Comparison of ENCODE assay signal across 8 cellular contexts in the genomic region with DNA sequence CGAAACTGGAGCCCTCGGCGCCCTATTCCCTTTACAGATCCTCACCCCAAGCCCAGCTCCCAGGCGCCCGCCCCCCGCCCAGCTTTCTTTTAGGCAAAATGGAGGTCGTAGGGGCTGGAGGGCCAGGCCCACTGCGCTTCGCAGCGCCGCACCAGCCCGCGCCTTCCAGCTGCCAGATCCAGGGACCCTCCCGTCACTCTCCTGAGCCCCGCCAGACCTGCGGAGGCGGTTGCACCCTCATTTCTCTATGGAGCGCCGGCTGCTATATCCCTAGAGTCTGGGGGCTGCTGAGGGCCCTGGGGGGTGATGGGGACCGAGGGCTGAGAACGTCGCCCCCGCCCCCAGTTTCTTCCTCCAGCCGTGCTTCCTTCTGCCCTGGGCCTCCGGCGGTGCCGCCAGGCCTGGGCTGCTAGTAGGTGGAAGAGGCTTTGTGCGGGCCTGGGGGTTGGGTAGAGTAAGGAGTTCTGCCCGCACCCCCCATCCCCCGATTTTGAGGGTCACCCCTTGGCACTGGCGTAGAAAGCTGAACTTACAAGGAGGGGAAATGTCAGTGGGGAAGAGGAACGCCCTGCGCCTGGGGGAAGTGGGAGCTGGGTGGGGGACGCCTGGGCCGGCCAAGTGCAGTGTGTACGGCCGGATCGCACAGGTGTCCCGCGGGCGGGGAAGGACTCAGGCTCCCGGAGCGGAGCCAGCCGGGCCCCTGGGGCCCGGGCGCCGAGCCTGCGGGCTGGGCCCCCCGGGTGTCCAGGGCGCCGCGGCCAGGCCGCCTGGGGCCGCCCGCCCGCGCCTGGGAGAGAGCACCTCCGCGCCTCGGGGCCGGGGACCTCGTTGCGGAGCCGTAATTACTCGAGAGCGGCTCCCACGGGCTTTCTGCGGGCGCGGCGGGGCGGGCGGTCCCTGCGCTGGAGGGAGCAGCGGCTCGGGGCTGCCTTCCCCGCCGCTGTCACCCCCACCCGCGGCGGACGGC. TPM values are rescaled to one million over a fixed set of nuclear protein-coding genes. Genes with fewer than 3 reads are reported as not detected.
DNase-seq lines count a peak whose midpoint lies in the region; ATAC-seq and TF ChIP-seq lines count a peak whose summit lies in the region.

No MANE protein-coding gene starts in this region.

- H2AFZ ChIP-seq in neural progenitor cell (replicated peaks): peak overlapping the region; percentile 94

- peak overlapping the region; percentile 80 for H3K27ac ChIP-seq in CD8-positive, alpha-beta T cell (ENCODE audit: low read depth, low read length)
- no peak overlapping the region for H3K27ac ChIP-seq in neural progenitor cell

- POLR2A ChIA-PET in CD8-positive, alpha-beta T cell (lab: Charles Lee): interaction anchor here (0.6 to 3.2 kb wide), 12 partner anchors 11 to 1266 kb away, joined by 3 to 11 read pairs (median 4); a partner anchor contains a TSS

- H3K9ac ChIP-seq in neural progenitor cell: peak overlapping the region; percentile 48

- H3K4me1 ChIP-seq in CD8-positive, alpha-beta T cell (ENCODE audit: insufficient read depth, low read length): peaks cover 18% of the 10 kb centered on the region
- no peaks in the 10 kb centered on the region for H3K4me1 ChIP-seq in neural progenitor cell

- H4K20me1 ChIP-seq in neural progenitor cell (ENCODE audit: low read depth): peaks cover 49% of the 10 kb centered on the region

- H3K27me3 ChIP-seq in CD8-positive, alpha-beta T cell (ENCODE audit: insufficient read depth, low read length): no peaks in the 10 kb centered on the region
- peaks cover 33% of the 10 kb centered on the region for H3K27me3 ChIP-seq in neural progenitor cell

- CTCF ChIA-PET in CD8-positive, alpha-beta T cell (lab: Charles Lee): interaction anchor here (0.6 to 10.5 kb wide), 2 partner anchors 17 to 110 kb away, joined by 3 to 126 read pairs; a partner anchor contains a TSS

- peak overlapping the region; percentile 91 for H3K4me3 Mint-ChIP-seq in CD8-positive, alpha-beta T cell
- H3K4me3 Mint-ChIP-seq in neural progenitor cell: peak overlapping the region; percentile 97

- H3K4me2 ChIP-seq in neural progenitor cell: peak overlapping the region; percentile 99

- peak in 5 of 7 experiments; percentile 19 to 64 (median 47) for DNase-seq in CD8-positive, alpha-beta T cell
- peak; percentile 65 to 66 for DNase-seq in activated T-cell treated with anti-CD3 and anti-CD28 coated beads, Interleukin-2, amount 50 U/mL, for 48 hours
- DNase-seq in fibroblast of mammary gland (ENCODE audit: low read depth) (no peak), neural progenitor cell (ENCODE audit: low spot score) (peak; percentile 68), cortex of kidney (lab: John Stamatoyannopoulos, UW) (no peak)

- peaks cover 29% of the 10 kb centered on the region for H3K36me3 Mint-ChIP-seq in CD8-positive, alpha-beta T cell
- H3K36me3 Mint-ChIP-seq in neural progenitor cell: peaks cover 6% of the 10 kb centered on the region

- no peak for TF ChIP-seq RAD21 in Ishikawa (IDR thresholded peaks at IDR 0.05; ENCODE audit: low read depth)

- peak overlapping the region; percentile 93 for H3K27ac Mint-ChIP-seq in CD8-positive, alpha-beta T cell
- H3K27ac Mint-ChIP-seq in neural progenitor cell: peak overlapping the region; percentile 60

- H3K9me3 ChIP-seq in CD8-positive, alpha-beta T cell (ENCODE audit: low read length): no peaks in the 10 kb centered on the region
- H3K9me3 ChIP-seq in neural progenitor cell (ENCODE audit: low read depth): no peaks in the 10 kb centered on the region

- no peak for TF ChIP-seq CTCF in CD8-positive, alpha-beta T cell (IDR thresholded peaks at IDR 0.05)
- TF ChIP-seq CTCF in fibroblast of mammary gland (conservative IDR thresholded peaks at IDR 0.05; ENCODE audit: control insufficient read depth, insufficient read depth, low read depth, low read length) (no peak), neural progenitor cell (IDR thresholded peaks at IDR 0.05) (no peak)

- TF ChIP-seq EP300 in Ishikawa (IDR thresholded peaks at IDR 0.05; ENCODE audit: borderline replicate concordance): no peak

- H3K27me3 Mint-ChIP-seq in CD8-positive, alpha-beta T cell (ENCODE audit: low read depth): no peaks in the 10 kb centered on the region
- H3K27me3 Mint-ChIP-seq in neural progenitor cell (ENCODE audit: insufficient read depth, low read depth): peaks cover 6% of the 10 kb centered on the region

- peak overlapping the region; percentile 89 for H3K4me3 ChIP-seq in CD8-positive, alpha-beta T cell (ENCODE audit: low read depth, low read length)
- H3K4me3 ChIP-seq in fibroblast of mammary gland (ENCODE audit: control insufficient read depth, low read depth, low read length): peak overlapping the region; percentile 71
- peak overlapping the region; percentile 100 for H3K4me3 ChIP-seq in neural progenitor cell

- peaks cover 19% of the 10 kb centered on the region for H3K79me2 ChIP-seq in neural progenitor cell (ENCODE audit: low read depth)

- intact Hi-C loops in CD8-positive, alpha-beta T cell (cut with DNase I, micrococcal nuclease): loop anchor here (1.0 to 5.0 kb wide), 5 partner anchors 89 to 572 kb away; a partner anchor contains a TSS

- H3K9me3 Mint-ChIP-seq in CD8-positive, alpha-beta T cell: no peaks in the 10 kb centered on the region
- no peaks in the 10 kb centered on the region for H3K9me3 Mint-ChIP-seq in neural progenitor cell

- ATAC-seq in CD8-positive, alpha-beta T cell: peak; percentile 5
- ATAC-seq in HG02870 (IDR thresholded peaks at IDR 0.05; ENCODE audit: unreplicated experiment) (no peak), GM18907 (IDR thresholded peaks at IDR 0.05; ENCODE audit: unreplicated experiment) (no peak)

- H3K4me1 Mint-ChIP-seq in CD8-positive, alpha-beta T cell (ENCODE audit: low read depth): peaks cover 26% of the 10 kb centered on the region
- peaks cover 8% of the 10 kb centered on the region for H3K4me1 Mint-ChIP-seq in neural progenitor cell

- H3K36me3 ChIP-seq in CD8-positive, alpha-beta T cell (ENCODE audit: insufficient read depth, low read length): peaks cover 24% of the 10 kb centered on the region
- no peaks in the 10 kb centered on the region for H3K36me3 ChIP-seq in neural progenitor cell

- peaks cover 29% of the 10 kb centered on the region for H3F3A ChIP-seq in neural progenitor cell (ENCODE audit: low read depth)

TF ChIP-seq in Ishikawa, 13 proteins besides CTCF, POLR2A, EP300 and RAD21:
- TF ChIP-seq, protein P1, sequence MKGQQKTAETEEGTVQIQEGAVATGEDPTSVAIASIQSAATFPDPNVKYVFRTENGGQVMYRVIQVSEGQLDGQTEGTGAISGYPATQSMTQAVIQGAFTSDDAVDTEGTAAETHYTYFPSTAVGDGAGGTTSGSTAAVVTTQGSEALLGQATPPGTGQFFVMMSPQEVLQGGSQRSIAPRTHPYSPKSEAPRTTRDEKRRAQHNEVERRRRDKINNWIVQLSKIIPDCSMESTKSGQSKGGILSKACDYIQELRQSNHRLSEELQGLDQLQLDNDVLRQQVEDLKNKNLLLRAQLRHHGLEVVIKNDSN (IDR thresholded peaks at IDR 0.05): no peak
- TF ChIP-seq NFIC (IDR thresholded peaks at IDR 0.05): no peak
- TF ChIP-seq ZBTB7A (IDR thresholded peaks at IDR 0.05; ENCODE audit: low read depth): peak; percentile 52; the same call in 1 of the 2 replicates
TF ChIP-seq in Ishikawa: peak in this region for 1.

RNA-seq across cellular contexts. Expression of a gene that starts 1.2 kb away (rescaled TPM):
- 10 to 100 TPM; 69.4 to 69.6 TPM for total RNA-seq in CD8-positive, alpha-beta T cell
- total RNA-seq in neural progenitor cell (ENCODE audit: low replicate concordance): 54.3 and 110 TPM in 2 replicates

RNA-seq across cellular contexts. Expression of a gene that starts 18.5 kb away (rescaled TPM):
- not detected for total RNA-seq in CD8-positive, alpha-beta T cell
- total RNA-seq in neural progenitor cell (ENCODE audit: low replicate concordance): not detected in 2 replicates

RNA-seq across cellular contexts. Expression of a gene that starts 19.3 kb away (rescaled TPM):
- total RNA-seq in CD8-positive, alpha-beta T cell: 10 to 100 TPM; 68.6 to 71.6 TPM
- total RNA-seq in neural progenitor cell (ENCODE audit: low replicate concordance): 24.2 and 64.5 TPM in 2 replicates

RNA-seq across cellular contexts. Expression of a gene that starts 31.2 kb away (rescaled TPM):
- 10 to 100 TPM in 1 of 2 experiments, 1 to 10 TPM in 1; 9.3 to 11.0 TPM for total RNA-seq in CD8-positive, alpha-beta T cell
- total RNA-seq in neural progenitor cell (ENCODE audit: low replicate concordance): 19.4 and 55.1 TPM in 2 replicates

RNA-seq across cellular contexts. Expression of a gene that starts 33.4 kb away (rescaled TPM):
- total RNA-seq in CD8-positive, alpha-beta T cell: 1 to 10 TPM; 1.8 to 2.6 TPM
- 0.34 and 1.9 TPM in 2 replicates for total RNA-seq in neural progenitor cell (ENCODE audit: low replicate concordance)

Comparison
In these comparisons a context has a peak if more than half of its experiments do, and no peak if none do; other contexts are left out.
1. DNase-seq: peak in CD8-positive, alpha-beta T cell (5 of 7), activated T-cell treated with anti-CD3 and anti-CD28 coated beads, Interleukin-2, amount 50 U/mL, for 48 hours (2 of 2) and neural progenitor cell (single experiment); none in fibroblast of mammary gland (single experiment) and cortex of kidney (single experiment).
2. Peak in every context shown above with its lines, with median percentiles within 50 percentile points of each other: H3K4me3 ChIP-seq.